In genomic region chr17:48604770-48605329, GRCh38 we compare ENCODE assay signal across 1 cellular context.
TF ChIP-seq lines count a peak whose summit lies in the region.

Gene HOXB6, minus strand, starts transcription at chr17:48604986. Its CDS starts 6,836 bp downstream, at chr17:48598150.

TF ChIP-seq in K562, 482 proteins besides CTCF, POLR2A, EP300 and RAD21 (continued from another document and continues in another):
- TF ChIP-seq, protein P1, sequence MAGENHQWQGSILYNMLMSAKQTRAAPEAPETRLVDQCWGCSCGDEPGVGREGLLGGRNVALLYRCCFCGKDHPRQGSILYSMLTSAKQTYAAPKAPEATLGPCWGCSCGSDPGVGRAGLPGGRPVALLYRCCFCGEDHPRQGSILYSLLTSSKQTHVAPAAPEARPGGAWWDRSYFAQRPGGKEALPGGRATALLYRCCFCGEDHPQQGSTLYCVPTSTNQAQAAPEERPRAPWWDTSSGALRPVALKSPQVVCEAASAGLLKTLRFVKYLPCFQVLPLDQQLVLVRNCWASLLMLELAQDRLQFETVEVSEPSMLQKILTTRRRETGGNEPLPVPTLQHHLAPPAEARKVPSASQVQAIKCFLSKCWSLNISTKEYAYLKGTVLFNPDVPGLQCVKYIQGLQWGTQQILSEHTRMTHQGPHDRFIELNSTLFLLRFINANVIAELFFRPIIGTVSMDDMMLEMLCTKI (IDR thresholded peaks at IDR 0.05; ENCODE audit: partially characterized antibody) = no peak
- TF ChIP-seq, protein P2, sequence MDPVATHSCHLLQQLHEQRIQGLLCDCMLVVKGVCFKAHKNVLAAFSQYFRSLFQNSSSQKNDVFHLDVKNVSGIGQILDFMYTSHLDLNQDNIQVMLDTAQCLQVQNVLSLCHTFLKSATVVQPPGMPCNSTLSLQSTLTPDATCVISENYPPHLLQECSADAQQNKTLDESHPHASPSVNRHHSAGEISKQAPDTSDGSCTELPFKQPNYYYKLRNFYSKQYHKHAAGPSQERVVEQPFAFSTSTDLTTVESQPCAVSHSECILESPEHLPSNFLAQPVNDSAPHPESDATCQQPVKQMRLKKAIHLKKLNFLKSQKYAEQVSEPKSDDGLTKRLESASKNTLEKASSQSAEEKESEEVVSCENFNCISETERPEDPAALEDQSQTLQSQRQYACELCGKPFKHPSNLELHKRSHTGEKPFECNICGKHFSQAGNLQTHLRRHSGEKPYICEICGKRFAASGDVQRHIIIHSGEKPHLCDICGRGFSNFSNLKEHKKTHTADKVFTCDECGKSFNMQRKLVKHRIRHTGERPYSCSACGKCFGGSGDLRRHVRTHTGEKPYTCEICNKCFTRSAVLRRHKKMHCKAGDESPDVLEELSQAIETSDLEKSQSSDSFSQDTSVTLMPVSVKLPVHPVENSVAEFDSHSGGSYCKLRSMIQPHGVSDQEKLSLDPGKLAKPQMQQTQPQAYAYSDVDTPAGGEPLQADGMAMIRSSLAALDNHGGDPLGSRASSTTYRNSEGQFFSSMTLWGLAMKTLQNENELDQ (CRISPR knock-in tag; IDR thresholded peaks at IDR 0.05; ENCODE audit: borderline replicate concordance) = no peak
- TF ChIP-seq MXD1 (CRISPR knock-in tag; IDR thresholded peaks at IDR 0.05; ENCODE audit: borderline replicate concordance, poor library complexity, severe bottlenecking) (no peak), CHCHD3 (CRISPR knock-in tag; IDR thresholded peaks at IDR 0.05) (no peak), RBM25 (IDR thresholded peaks at IDR 0.05; ENCODE audit: low read depth, low read length, severe bottlenecking) (peak; percentile 63), CEBPB (tag; IDR thresholded peaks at IDR 0.05) (no peak), HDAC2 (IDR thresholded peaks at IDR 0.05) (no peak), PHF20 (IDR thresholded peaks at IDR 0.05; ENCODE audit: partially characterized antibody) (no peak), CREB1 (IDR thresholded peaks at IDR 0.05) (no peak), CREB1 (CRISPR knock-in tag; IDR thresholded peaks at IDR 0.05) (no peak), ZNF740 (CRISPR knock-in tag; IDR thresholded peaks at IDR 0.05) (0 out of 2 replicates have a peak, but pooled peaks have one; percentile 9), ZNF740 (tag; IDR thresholded peaks at IDR 0.05) (no peak; a peak in 2 of 4 replicates), ZNF592 (IDR thresholded peaks at IDR 0.05) (peak; percentile 7; the same call in 1 of the 2 replicates), ILF3 (IDR thresholded peaks at IDR 0.05; ENCODE audit: borderline replicate concordance) (no peak), FOXP4 (CRISPR knock-in tag; IDR thresholded peaks at IDR 0.05; ENCODE audit: borderline replicate concordance) (no peak), NELFE (IDR thresholded peaks at IDR 0.05; ENCODE audit: insufficient read depth, insufficient read length) (no peak), TSC22D4 (tag; IDR thresholded peaks at IDR 0.05) (no peak), DNMT1 (IDR thresholded peaks at IDR 0.05) (no peak), FUS (optimal IDR thresholded peaks at IDR 0.05; ENCODE audit: low read depth, low read length) (no peak), ADNP (tag; IDR thresholded peaks at IDR 0.05) (no peak), MAZ (CRISPR knock-in tag; conservative IDR thresholded peaks at IDR 0.05 in 1 of 2, IDR thresholded peaks at IDR 0.05 in 1 of 2) (no peak)
- TF ChIP-seq, protein P3, sequence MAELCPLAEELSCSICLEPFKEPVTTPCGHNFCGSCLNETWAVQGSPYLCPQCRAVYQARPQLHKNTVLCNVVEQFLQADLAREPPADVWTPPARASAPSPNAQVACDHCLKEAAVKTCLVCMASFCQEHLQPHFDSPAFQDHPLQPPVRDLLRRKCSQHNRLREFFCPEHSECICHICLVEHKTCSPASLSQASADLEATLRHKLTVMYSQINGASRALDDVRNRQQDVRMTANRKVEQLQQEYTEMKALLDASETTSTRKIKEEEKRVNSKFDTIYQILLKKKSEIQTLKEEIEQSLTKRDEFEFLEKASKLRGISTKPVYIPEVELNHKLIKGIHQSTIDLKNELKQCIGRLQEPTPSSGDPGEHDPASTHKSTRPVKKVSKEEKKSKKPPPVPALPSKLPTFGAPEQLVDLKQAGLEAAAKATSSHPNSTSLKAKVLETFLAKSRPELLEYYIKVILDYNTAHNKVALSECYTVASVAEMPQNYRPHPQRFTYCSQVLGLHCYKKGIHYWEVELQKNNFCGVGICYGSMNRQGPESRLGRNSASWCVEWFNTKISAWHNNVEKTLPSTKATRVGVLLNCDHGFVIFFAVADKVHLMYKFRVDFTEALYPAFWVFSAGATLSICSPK (IDR thresholded peaks at IDR 0.05; ENCODE audit: borderline replicate concordance) = no peak
- TF ChIP-seq, protein P4, sequence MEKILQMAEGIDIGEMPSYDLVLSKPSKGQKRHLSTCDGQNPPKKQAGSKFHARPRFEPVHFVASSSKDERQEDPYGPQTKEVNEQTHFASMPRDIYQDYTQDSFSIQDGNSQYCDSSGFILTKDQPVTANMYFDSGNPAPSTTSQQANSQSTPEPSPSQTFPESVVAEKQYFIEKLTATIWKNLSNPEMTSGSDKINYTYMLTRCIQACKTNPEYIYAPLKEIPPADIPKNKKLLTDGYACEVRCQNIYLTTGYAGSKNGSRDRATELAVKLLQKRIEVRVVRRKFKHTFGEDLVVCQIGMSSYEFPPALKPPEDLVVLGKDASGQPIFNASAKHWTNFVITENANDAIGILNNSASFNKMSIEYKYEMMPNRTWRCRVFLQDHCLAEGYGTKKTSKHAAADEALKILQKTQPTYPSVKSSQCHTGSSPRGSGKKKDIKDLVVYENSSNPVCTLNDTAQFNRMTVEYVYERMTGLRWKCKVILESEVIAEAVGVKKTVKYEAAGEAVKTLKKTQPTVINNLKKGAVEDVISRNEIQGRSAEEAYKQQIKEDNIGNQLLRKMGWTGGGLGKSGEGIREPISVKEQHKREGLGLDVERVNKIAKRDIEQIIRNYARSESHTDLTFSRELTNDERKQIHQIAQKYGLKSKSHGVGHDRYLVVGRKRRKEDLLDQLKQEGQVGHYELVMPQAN (IDR thresholded peaks at IDR 0.05; ENCODE audit: borderline replicate concordance) = no peak
- TF ChIP-seq, protein P5, sequence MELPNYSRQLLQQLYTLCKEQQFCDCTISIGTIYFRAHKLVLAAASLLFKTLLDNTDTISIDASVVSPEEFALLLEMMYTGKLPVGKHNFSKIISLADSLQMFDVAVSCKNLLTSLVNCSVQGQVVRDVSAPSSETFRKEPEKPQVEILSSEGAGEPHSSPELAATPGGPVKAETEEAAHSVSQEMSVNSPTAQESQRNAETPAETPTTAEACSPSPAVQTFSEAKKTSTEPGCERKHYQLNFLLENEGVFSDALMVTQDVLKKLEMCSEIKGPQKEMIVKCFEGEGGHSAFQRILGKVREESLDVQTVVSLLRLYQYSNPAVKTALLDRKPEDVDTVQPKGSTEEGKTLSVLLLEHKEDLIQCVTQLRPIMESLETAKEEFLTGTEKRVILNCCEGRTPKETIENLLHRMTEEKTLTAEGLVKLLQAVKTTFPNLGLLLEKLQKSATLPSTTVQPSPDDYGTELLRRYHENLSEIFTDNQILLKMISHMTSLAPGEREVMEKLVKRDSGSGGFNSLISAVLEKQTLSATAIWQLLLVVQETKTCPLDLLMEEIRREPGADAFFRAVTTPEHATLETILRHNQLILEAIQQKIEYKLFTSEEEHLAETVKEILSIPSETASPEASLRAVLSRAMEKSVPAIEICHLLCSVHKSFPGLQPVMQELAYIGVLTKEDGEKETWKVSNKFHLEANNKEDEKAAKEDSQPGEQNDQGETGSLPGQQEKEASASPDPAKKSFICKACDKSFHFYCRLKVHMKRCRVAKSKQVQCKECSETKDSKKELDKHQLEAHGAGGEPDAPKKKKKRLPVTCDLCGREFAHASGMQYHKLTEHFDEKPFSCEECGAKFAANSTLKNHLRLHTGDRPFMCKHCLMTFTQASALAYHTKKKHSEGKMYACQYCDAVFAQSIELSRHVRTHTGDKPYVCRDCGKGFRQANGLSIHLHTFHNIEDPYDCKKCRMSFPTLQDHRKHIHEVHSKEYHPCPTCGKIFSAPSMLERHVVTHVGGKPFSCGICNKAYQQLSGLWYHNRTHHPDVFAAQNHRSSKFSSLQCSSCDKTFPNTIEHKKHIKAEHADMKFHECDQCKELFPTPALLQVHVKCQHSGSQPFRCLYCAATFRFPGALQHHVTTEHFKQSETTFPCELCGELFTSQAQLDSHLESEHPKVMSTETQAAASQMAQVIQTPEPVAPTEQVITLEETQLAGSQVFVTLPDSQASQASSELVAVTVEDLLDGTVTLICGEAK (IDR thresholded peaks at IDR 0.05) = no peak
- TF ChIP-seq, protein P5 (CRISPR knock-in tag; IDR thresholded peaks at IDR 0.05) = no peak
- TF ChIP-seq, protein P6, sequence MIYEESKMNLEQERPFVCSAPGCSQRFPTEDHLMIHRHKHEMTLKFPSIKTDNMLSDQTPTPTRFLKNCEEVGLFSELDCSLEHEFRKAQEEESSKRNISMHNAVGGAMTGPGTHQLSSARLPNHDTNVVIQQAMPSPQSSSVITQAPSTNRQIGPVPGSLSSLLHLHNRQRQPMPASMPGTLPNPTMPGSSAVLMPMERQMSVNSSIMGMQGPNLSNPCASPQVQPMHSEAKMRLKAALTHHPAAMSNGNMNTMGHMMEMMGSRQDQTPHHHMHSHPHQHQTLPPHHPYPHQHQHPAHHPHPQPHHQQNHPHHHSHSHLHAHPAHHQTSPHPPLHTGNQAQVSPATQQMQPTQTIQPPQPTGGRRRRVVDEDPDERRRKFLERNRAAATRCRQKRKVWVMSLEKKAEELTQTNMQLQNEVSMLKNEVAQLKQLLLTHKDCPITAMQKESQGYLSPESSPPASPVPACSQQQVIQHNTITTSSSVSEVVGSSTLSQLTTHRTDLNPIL (CRISPR knock-in tag; IDR thresholded peaks at IDR 0.05) = no peak
